ENCODE assay signal across 8 cellular contexts in the genomic region with DNA sequence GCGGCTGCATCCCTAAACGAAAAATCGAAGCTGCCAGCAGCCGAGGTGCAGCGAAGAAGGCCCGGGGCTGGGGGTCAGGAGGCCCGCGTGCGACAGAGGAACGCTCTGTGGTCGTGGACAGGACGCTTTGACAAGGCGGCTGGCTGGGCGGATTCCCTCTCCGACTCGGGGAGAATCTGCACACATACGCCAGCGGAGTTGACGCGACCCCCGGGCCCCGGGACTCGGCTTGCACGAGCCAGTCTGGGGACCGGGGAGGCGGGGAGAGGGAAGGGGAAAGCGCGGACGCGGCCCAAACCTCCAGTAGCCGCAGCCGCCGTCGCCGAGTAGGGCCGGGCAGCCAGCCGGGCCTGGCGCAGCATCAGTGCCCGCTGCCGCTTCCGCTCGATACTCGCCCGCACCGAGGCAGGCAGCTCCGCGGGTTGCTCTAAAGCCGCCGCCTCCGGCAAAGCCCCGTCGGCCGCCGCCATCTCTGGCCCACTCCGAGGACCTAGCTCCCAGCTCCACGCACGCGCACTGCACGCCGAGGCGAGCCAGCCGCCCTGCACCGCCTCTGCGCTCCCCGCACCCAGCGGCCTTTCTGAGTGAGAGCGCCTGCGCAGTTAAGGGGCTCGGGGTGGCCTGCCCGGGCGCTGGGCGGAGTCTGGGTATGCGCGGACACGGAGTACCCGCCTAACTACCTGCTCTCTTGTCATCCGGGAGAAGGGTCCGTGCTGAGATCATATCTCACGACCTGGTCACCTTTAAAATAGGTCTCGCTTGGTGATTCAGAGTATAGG. TPM values are rescaled to one million over a fixed set of nuclear protein-coding genes. Genes with fewer than 3 reads are reported as not detected.
A peak's percentile ranks its signal among the peaks of the same experiment; 100 is the strongest.
DNase-seq lines count a peak whose midpoint lies in the region; ATAC-seq and TF ChIP-seq lines count a peak whose summit lies in the region.

A gene (minus strand): TSS at position 518 of the 779 bp plus-strand sequence. CDS start 48 bp downstream, at position 470.

- peak; percentile 88 for ATAC-seq in GM21723 (IDR thresholded peaks at IDR 0.05; ENCODE audit: unreplicated experiment)

- TF ChIP-seq CTCF in esophagus muscularis mucosa (IDR thresholded peaks at IDR 0.05) = no peak

- intact Hi-C loops in esophagus muscularis mucosa (cut with DNase I) = no loop called here

- no peak for TF ChIP-seq EP300 in esophagus muscularis mucosa (IDR thresholded peaks at IDR 0.05)

- H3K4me1 ChIP-seq in esophagus muscularis mucosa = peaks cover 25 to 47% (median 39%) of the 10 kb centered on the region in 4 donors

- H3K9me3 ChIP-seq in esophagus muscularis mucosa = no peaks in the 10 kb centered on the region

- DNase-seq in DMS79 (lab: John Stamatoyannopoulos, UW) (peak; percentile 58), KG1 (lab: John Stamatoyannopoulos, UW) (peak; percentile 96), esophagus muscularis mucosa (ENCODE audit: extremely low spot score) (peak; percentile 97), myocyte (ENCODE audit: low read depth) (peak; percentile 98)
- peak; percentile 97 to 98 for DNase-seq in activated T-cell treated with anti-CD3 and anti-CD28 coated beads, Interleukin-2, amount 50 U/mL, for 48 hours
- DNase-seq in stimulated activated CD8-positive, alpha-beta memory T cell treated with anti-CD3 and anti-CD28 coated beads, Interleukin-7, amount 100 ng/mL, for 4 hours (ENCODE audit: low read depth in 2 of 2) = peak; percentile 93 to 98

- TF ChIP-seq POLR2A in esophagus muscularis mucosa (IDR thresholded peaks at IDR 0.05; ENCODE audit: low read depth) = peak; percentile 67

- H3K4me3 ChIP-seq in esophagus muscularis mucosa = peak within 1 kb of the TSS; percentile 78 to 93 (median 87)

- 0% methylated on average over 28 of the region's 80 CpGs for WGBS in esophagus muscularis mucosa

- peaks cover 2 to 14% (median 10%) of the 10 kb centered on the region in 4 donors for H3K36me3 ChIP-seq in esophagus muscularis mucosa

- H3K27me3 ChIP-seq in esophagus muscularis mucosa = no peaks in the 10 kb centered on the region

- H3K27ac ChIP-seq in esophagus muscularis mucosa (replicated peaks in 1 of 4) = peak within 1 kb of the TSS; percentile 92 to 98 (median 95)

TF ChIP-seq in PFSK-1, 5 proteins besides CTCF, POLR2A, EP300 and RAD21:
- TF ChIP-seq, protein P1, sequence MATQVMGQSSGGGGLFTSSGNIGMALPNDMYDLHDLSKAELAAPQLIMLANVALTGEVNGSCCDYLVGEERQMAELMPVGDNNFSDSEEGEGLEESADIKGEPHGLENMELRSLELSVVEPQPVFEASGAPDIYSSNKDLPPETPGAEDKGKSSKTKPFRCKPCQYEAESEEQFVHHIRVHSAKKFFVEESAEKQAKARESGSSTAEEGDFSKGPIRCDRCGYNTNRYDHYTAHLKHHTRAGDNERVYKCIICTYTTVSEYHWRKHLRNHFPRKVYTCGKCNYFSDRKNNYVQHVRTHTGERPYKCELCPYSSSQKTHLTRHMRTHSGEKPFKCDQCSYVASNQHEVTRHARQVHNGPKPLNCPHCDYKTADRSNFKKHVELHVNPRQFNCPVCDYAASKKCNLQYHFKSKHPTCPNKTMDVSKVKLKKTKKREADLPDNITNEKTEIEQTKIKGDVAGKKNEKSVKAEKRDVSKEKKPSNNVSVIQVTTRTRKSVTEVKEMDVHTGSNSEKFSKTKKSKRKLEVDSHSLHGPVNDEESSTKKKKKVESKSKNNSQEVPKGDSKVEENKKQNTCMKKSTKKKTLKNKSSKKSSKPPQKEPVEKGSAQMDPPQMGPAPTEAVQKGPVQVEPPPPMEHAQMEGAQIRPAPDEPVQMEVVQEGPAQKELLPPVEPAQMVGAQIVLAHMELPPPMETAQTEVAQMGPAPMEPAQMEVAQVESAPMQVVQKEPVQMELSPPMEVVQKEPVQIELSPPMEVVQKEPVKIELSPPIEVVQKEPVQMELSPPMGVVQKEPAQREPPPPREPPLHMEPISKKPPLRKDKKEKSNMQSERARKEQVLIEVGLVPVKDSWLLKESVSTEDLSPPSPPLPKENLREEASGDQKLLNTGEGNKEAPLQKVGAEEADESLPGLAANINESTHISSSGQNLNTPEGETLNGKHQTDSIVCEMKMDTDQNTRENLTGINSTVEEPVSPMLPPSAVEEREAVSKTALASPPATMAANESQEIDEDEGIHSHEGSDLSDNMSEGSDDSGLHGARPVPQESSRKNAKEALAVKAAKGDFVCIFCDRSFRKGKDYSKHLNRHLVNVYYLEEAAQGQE (IDR thresholded peaks at IDR 0.05; ENCODE audit: insufficient read depth in 1 of 2, low read depth in 2 of 2, low read length in 2 of 2) = no peak
- TF ChIP-seq FOXP2 (optimal IDR thresholded peaks at IDR 0.05; ENCODE audit: borderline replicate concordance, extremely low read depth, extremely low read length, insufficient read depth) (peak; percentile 57), TAF1 (IDR thresholded peaks at IDR 0.05; ENCODE audit: borderline replicate concordance, insufficient read depth, low read length) (no peak), POLR2AphosphoS5 (IDR thresholded peaks at IDR 0.05; ENCODE audit: low read depth, low read length) (peak; percentile 81)

RNA-seq across cellular contexts. Expression of the gene that starts here (rescaled TPM):
- 10.9 TPM for polyA plus RNA-seq in PFSK-1 (2012; ENCODE audit: insufficient read length, low read depth)
- total RNA-seq in esophagus muscularis mucosa (10 to 100 TPM; 21.2 to 27.1 (median 22.9) TPM), myocyte (6.6 and 12.2 TPM in 2 replicates)
- 8.5 TPM for polyA plus RNA-seq in myocyte (2012)

Comparison
In these comparisons a context has a peak if more than half of its experiments do, and no peak if none do; other contexts are left out.
1. Peak in every context shown above with its lines: DNase-seq, ATAC-seq, H3K4me3 ChIP-seq and H3K27ac ChIP-seq.